In genomic region chr13:91372813-91373420, GRCh38 we compare ENCODE assay signal across 1 cellular context.
TF ChIP-seq lines count a peak whose summit lies in the region.

No MANE protein-coding gene starts in this region.

TF ChIP-seq in HepG2, 621 proteins besides CTCF, POLR2A, EP300 and RAD21 (continued from another document and continues in another):
- TF ChIP-seq ARID5B (CRISPR knock-in tag; IDR thresholded peaks at IDR 0.05), result peak; percentile 36; the same call in 1 of the 2 replicates
- TF ChIP-seq ARNT (IDR thresholded peaks at IDR 0.05), result no peak
- TF ChIP-seq SAP130 (CRISPR knock-in tag; IDR thresholded peaks at IDR 0.05; ENCODE audit: low read depth), result peak; percentile 48; the same call in 1 of the 2 replicates
- 0 out of 2 replicates have a peak, but pooled peaks have one; percentile 36 for TF ChIP-seq ZNF292 (CRISPR knock-in tag; IDR thresholded peaks at IDR 0.05; ENCODE audit: borderline replicate concordance, low read depth)
- TF ChIP-seq SOX13 (IDR thresholded peaks at IDR 0.05), result no peak
- TF ChIP-seq SOX13 (CRISPR knock-in tag; conservative IDR thresholded peaks at IDR 0.05 in 1 of 2, IDR thresholded peaks at IDR 0.05 in 1 of 2), result peak in 1 of 2 experiments; percentile 27; a peak in 1 of 4 replicates
- no peak for TF ChIP-seq SNRNP70 (IDR thresholded peaks at IDR 0.05; ENCODE audit: low read depth, low read length)
- 0 out of 2 replicates have a peak, but pooled peaks have one; percentile 24 for TF ChIP-seq SIX1 (CRISPR knock-in tag; IDR thresholded peaks at IDR 0.05; ENCODE audit: borderline replicate concordance)
- TF ChIP-seq TSC22D2 (CRISPR knock-in tag; IDR thresholded peaks at IDR 0.05; ENCODE audit: borderline replicate concordance), result no peak
- TF ChIP-seq JARID2 (CRISPR knock-in tag; IDR thresholded peaks at IDR 0.05; ENCODE audit: insufficient replicate concordance), result no peak
- TF ChIP-seq ZFP36L1 (CRISPR knock-in tag; IDR thresholded peaks at IDR 0.05), result no peak
- TF ChIP-seq CEBPB (IDR thresholded peaks at IDR 0.05; ENCODE audit: borderline replicate concordance, low read depth, low read length), result peak; percentile 92
- no peak for TF ChIP-seq TFE3 (CRISPR knock-in tag; IDR thresholded peaks at IDR 0.05)
- TF ChIP-seq FOXA1 (IDR thresholded peaks at IDR 0.05), result no peak
- 0 out of 2 replicates have a peak, but pooled peaks have one; percentile 12 for TF ChIP-seq FOXA1 (CRISPR knock-in tag; IDR thresholded peaks at IDR 0.05)
- no peak for TF ChIP-seq ZNF704 (CRISPR knock-in tag; IDR thresholded peaks at IDR 0.05; ENCODE audit: borderline replicate concordance)
- TF ChIP-seq ZNF274 (CRISPR knock-in tag; IDR thresholded peaks at IDR 0.05), result no peak
- peak; percentile 74 for TF ChIP-seq PAXIP1 (CRISPR knock-in tag; conservative IDR thresholded peaks at IDR 0.05)
- TF ChIP-seq KDM6A (CRISPR knock-in tag; IDR thresholded peaks at IDR 0.05; ENCODE audit: low read depth), result peak; percentile 55; the same call in 1 of the 2 replicates
- no peak for TF ChIP-seq PRDM15 (CRISPR knock-in tag; IDR thresholded peaks at IDR 0.05)
- TF ChIP-seq XBP1 (CRISPR knock-in tag; IDR thresholded peaks at IDR 0.05), result no peak
- 0 out of 2 replicates have a peak, but pooled peaks have one; percentile 41 for TF ChIP-seq FOXP4 (CRISPR knock-in tag; IDR thresholded peaks at IDR 0.05)
- no peak for TF ChIP-seq CBFB (CRISPR knock-in tag; IDR thresholded peaks at IDR 0.05)
- TF ChIP-seq RNF219 (CRISPR knock-in tag; IDR thresholded peaks at IDR 0.05), result no peak
- TF ChIP-seq AHDC1 (CRISPR knock-in tag; IDR thresholded peaks at IDR 0.05; ENCODE audit: borderline replicate concordance), result 0 out of 2 replicates have a peak, but pooled peaks have one; percentile 46
- TF ChIP-seq NKX3-1 (CRISPR knock-in tag; IDR thresholded peaks at IDR 0.05), result no peak
- no peak for TF ChIP-seq ZNF510 (CRISPR knock-in tag; IDR thresholded peaks at IDR 0.05; ENCODE audit: low read depth)
- TF ChIP-seq CEBPG (CRISPR knock-in tag; IDR thresholded peaks at IDR 0.05), result peak; percentile 85
- TF ChIP-seq HNF4A (CRISPR knock-in tag; IDR thresholded peaks at IDR 0.05), result peak; percentile 86
- no peak for TF ChIP-seq TBP (CRISPR knock-in tag; IDR thresholded peaks at IDR 0.05)
